Comparison of ENCODE assay signal across 27 cellular contexts in the genomic region with DNA sequence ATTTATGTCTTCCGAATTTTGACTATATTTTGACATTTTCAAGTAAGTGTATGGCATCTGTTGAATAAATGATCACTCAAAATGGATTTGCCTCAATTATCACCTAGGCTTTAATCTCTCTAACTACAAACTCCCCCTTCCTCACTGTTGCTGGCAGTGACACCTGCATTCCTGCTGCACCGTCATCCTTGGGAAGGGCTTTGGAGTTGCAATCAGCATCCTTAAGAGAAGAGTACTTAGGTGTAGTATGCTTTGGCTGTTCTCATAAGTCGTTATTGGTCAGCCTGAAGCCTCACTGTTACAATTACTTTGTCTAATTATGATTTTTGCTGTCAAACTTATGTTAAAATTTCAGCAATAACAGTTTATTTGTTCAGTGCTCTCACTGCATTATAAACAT.
"Had no signal": no experiment of that assay in that cellular context is flagged by ENCODE, and none has a peak within 500 bp of the region (broad histone marks: within the 10 kb centered on the region; RNA-seq: fewer than 3 reads in every experiment).

No MANE protein-coding gene starts in this region.

- H3K36me3 ChIP-seq: neural progenitor cell, ovary, right lobe of liver, sigmoid colon, stomach, thoracic aorta, thyroid gland, tibial nerve, upper lobe of left lung, vagina had no signal

- H3K9me3 ChIP-seq: ovary, psoas muscle, right lobe of liver, sigmoid colon, stomach, thoracic aorta, thyroid gland, tibial nerve, upper lobe of left lung, vagina had no signal

- H2AFZ ChIP-seq: neural progenitor cell, parathyroid adenoma had no signal

- H3K27ac ChIP-seq: neural progenitor cell, ovary, parathyroid adenoma, psoas muscle, right lobe of liver, sigmoid colon, stomach, thoracic aorta, thyroid gland, tibial nerve, upper lobe of left lung, vagina had no signal

- H3K4me3 ChIP-seq: neural progenitor cell, ovary, psoas muscle, right lobe of liver, sigmoid colon, stomach, thoracic aorta, thyroid gland, tibial nerve, upper lobe of left lung, vagina had no signal

- FAIRE-seq: small intestine had no signal

- H3K79me2 ChIP-seq: parathyroid adenoma had no signal

- H3K27me3 ChIP-seq: neural progenitor cell, ovary, right lobe of liver, sigmoid colon, stomach, thyroid gland, tibial nerve, upper lobe of left lung, vagina had no signal

- H3K9ac ChIP-seq: neural progenitor cell, parathyroid adenoma had no signal

- DNase-seq: naive thymus-derived CD8-positive, alpha-beta T cell; nephron progenitor cell; occipital lobe; ovary; posterior cingulate gyrus; psoas muscle; right cardiac atrium; right lobe of liver; sigmoid colon; small intestine; stimulated activated CD4-positive, alpha-beta T cell treated with anti-CD3 and anti-CD28 coated beads, Interleukin-15, amount 100 ng/mL, for 24 hours; stimulated activated CD4-positive, alpha-beta T cell treated with anti-CD3 and anti-CD28 coated beads, Interleukin-2, amount 100 ng/mL, for 24 hours; stimulated activated CD4-positive, alpha-beta T cell treated with anti-CD3 and anti-CD28 coated beads, Interleukin-2, amount 100 ng/mL, for 48 hours; stimulated activated CD4-positive, alpha-beta T cell treated with anti-CD3 and anti-CD28 coated beads, Interleukin-4, amount 100 ng/mL, for 24 hours; stimulated activated naive B cell treated with anti-CD40 and anti-IgM and Interleukin-4, amounts not matched to agents 10 μg/mL and 1 μg/mL and 100 μg/mL, for 72 hours; stimulated activated naive CD4-positive, alpha-beta T cell treated with Interleukin-2 at 50 U/mL for 16 hours; stomach; thyroid gland; trophoblast cell had no signal

- H3K4me2 ChIP-seq: neural progenitor cell had no signal

- ATAC-seq: naive thymus-derived CD8-positive, alpha-beta T cell; natural killer cell treated with Interleukin-12 subunit alpha and Interleukin-12 subunit beta and Interleukin-15 and Interleukin-18, amount 100 ng/mL, for 72 hours; psoas muscle; right cardiac atrium; right lobe of liver; stimulated activated effector memory CD8-positive, alpha-beta T cell treated with anti-CD3 and anti-CD28 coated beads, Interleukin-12 subunit alpha, Interleukin-12 subunit beta, amount 100 ng/mL, for 72 hours; stimulated activated naive B cell treated with anti-CD40 and anti-IgM and Interleukin-4, amounts not matched to agents 10 μg/mL and 1 μg/mL and 100 μg/mL, for 72 hours had no signal

- H3K4me1 ChIP-seq: neural progenitor cell, parathyroid adenoma, psoas muscle, right lobe of liver, sigmoid colon, stomach, thyroid gland, tibial nerve, vagina had no signal
